ENCODE assay signal across 1 cellular context in genomic region chr19:18279266-18279515, GRCh38.
A peak's percentile ranks its signal among the peaks of the same experiment; 100 is the strongest.
TF ChIP-seq lines count a peak whose summit lies in the region.

No MANE protein-coding gene starts in this region.

TF ChIP-seq in K562, 482 proteins besides CTCF, POLR2A, EP300 and RAD21:
- TF ChIP-seq ZBTB7A (IDR thresholded peaks at IDR 0.05; ENCODE audit: borderline replicate concordance, control insufficient read depth, low read depth, low read length), result no peak
- no peak; a peak in 1 of 4 replicates for TF ChIP-seq TBL1XR1 (IDR thresholded peaks at IDR 0.05; ENCODE audit: low read length in 2 of 2)
- TF ChIP-seq HDAC1 (IDR thresholded peaks at IDR 0.05), result no peak
- no peak for TF ChIP-seq NFRKB (IDR thresholded peaks at IDR 0.05; ENCODE audit: low read depth)
- no peak for TF ChIP-seq NR2C2 (CRISPR knock-in tag; IDR thresholded peaks at IDR 0.05)
- 0 out of 2 replicates have a peak, but pooled peaks have one; percentile 33 for TF ChIP-seq NR2C2 (tag; IDR thresholded peaks at IDR 0.05)
- peak; percentile 60; the same call in 1 of the 2 replicates for TF ChIP-seq MTA1 (IDR thresholded peaks at IDR 0.05; ENCODE audit: borderline replicate concordance)
- no peak for TF ChIP-seq STAG1 (CRISPR knock-in tag; IDR thresholded peaks at IDR 0.05; ENCODE audit: borderline replicate concordance)
- no peak for TF ChIP-seq MAFK (IDR thresholded peaks at IDR 0.05; ENCODE audit: low read length)
- no peak for TF ChIP-seq SFPQ (IDR thresholded peaks at IDR 0.05; ENCODE audit: low read depth, low read length)
- TF ChIP-seq LEF1 (IDR thresholded peaks at IDR 0.05), result peak; percentile 29; the same call in 1 of the 2 replicates
- TF ChIP-seq ZNF121 (CRISPR knock-in tag; conservative IDR thresholded peaks at IDR 0.05), result peak; percentile 60; the same call in 1 of the 2 replicates
- TF ChIP-seq HLTF (IDR thresholded peaks at IDR 0.05), result no peak
- no peak for TF ChIP-seq DDX20 (tag; IDR thresholded peaks at IDR 0.05; ENCODE audit: low read depth)
- TF ChIP-seq KAT7 (CRISPR knock-in tag; IDR thresholded peaks at IDR 0.05; ENCODE audit: borderline replicate concordance), result 0 out of 2 replicates have a peak, but pooled peaks have one; percentile 17
- TF ChIP-seq SIN3A (IDR thresholded peaks at IDR 0.05; ENCODE audit: borderline replicate concordance in 2 of 2, control insufficient read depth in 1 of 2, low read depth in 2 of 2, low read length in 2 of 2), result 0 out of 4 replicates have a peak, but pooled peaks of 1 of the 2 experiments have one; percentile 52
- no peak for TF ChIP-seq RBM34 (IDR thresholded peaks at IDR 0.05; ENCODE audit: borderline replicate concordance, insufficient read depth, low read length)
- TF ChIP-seq HOXB6 (CRISPR knock-in tag; IDR thresholded peaks at IDR 0.05; ENCODE audit: borderline replicate concordance), result no peak
- TF ChIP-seq BMI1 (IDR thresholded peaks at IDR 0.05; ENCODE audit: low read length), result no peak
- 0 out of 2 replicates have a peak, but pooled peaks have one; percentile 0 for TF ChIP-seq ZBTB9 (CRISPR knock-in tag; IDR thresholded peaks at IDR 0.05)
- TF ChIP-seq HDAC2 (IDR thresholded peaks at IDR 0.05), result no peak; the same call in 1 of the 2 replicates
- no peak for TF ChIP-seq ZNF41 (CRISPR knock-in tag; conservative IDR thresholded peaks at IDR 0.05)
- no peak for TF ChIP-seq BCLAF1 (IDR thresholded peaks at IDR 0.05; ENCODE audit: borderline replicate concordance in 1 of 2, control insufficient read depth in 1 of 2, low read depth in 2 of 2, low read length in 1 of 2)
- no peak for TF ChIP-seq ZNF280A (IDR thresholded peaks at IDR 0.05; ENCODE audit: low read depth, partially characterized antibody)
- no peak for TF ChIP-seq CTCFL (IDR thresholded peaks at IDR 0.05; ENCODE audit: borderline replicate concordance, insufficient read depth, low read depth, low read length, poor library complexity, severe bottlenecking)
- TF ChIP-seq RCOR1 (IDR thresholded peaks at IDR 0.05; ENCODE audit: borderline replicate concordance in 1 of 2, low read depth in 2 of 2, low read length in 2 of 2), result no peak
- TF ChIP-seq NCOR1 (IDR thresholded peaks at IDR 0.05), result no peak
- no peak for TF ChIP-seq HNRNPL (IDR thresholded peaks at IDR 0.05; ENCODE audit: low read depth, low read length)
- 0 out of 2 replicates have a peak, but pooled peaks have one; percentile 76 for TF ChIP-seq ESRRB (CRISPR knock-in tag; IDR thresholded peaks at IDR 0.05; ENCODE audit: borderline replicate concordance)
- TF ChIP-seq ZNF140 (CRISPR knock-in tag; IDR thresholded peaks at IDR 0.05), result no peak
- TF ChIP-seq ZNF212 (CRISPR knock-in tag; IDR thresholded peaks at IDR 0.05), result no peak
- TF ChIP-seq NCOA2 (IDR thresholded peaks at IDR 0.05; ENCODE audit: partially characterized antibody in 2 of 2), result no peak
- no peak for TF ChIP-seq ATF1 (CRISPR knock-in tag; IDR thresholded peaks at IDR 0.05)
- TF ChIP-seq ATF1 (tag; IDR thresholded peaks at IDR 0.05), result no peak; the same call in 1 of the 2 replicates
- TF ChIP-seq RBFOX2 (IDR thresholded peaks at IDR 0.05; ENCODE audit: low read depth, low read length), result no peak
- no peak for TF ChIP-seq HSF4 (CRISPR knock-in tag; IDR thresholded peaks at IDR 0.05; ENCODE audit: borderline replicate concordance)
- no peak for TF ChIP-seq RBM14 (IDR thresholded peaks at IDR 0.05; ENCODE audit: borderline replicate concordance, insufficient read depth, low read depth, low read length)
- TF ChIP-seq SMARCC2 (IDR thresholded peaks at IDR 0.05; ENCODE audit: low read depth), result no peak
- no peak for TF ChIP-seq PKNOX1 (IDR thresholded peaks at IDR 0.05)
- TF ChIP-seq ZNF561 (CRISPR knock-in tag; conservative IDR thresholded peaks at IDR 0.05), result no peak
- TF ChIP-seq XRCC5 (IDR thresholded peaks at IDR 0.05; ENCODE audit: low read depth, low read length), result no peak
- TF ChIP-seq FOXM1 (IDR thresholded peaks at IDR 0.05; ENCODE audit: low read depth), result no peak
- no peak for TF ChIP-seq FOXM1 (CRISPR knock-in tag; IDR thresholded peaks at IDR 0.05; ENCODE audit: low read depth)
- TF ChIP-seq PRDM10 (IDR thresholded peaks at IDR 0.05; ENCODE audit: partially characterized antibody), result no peak
- no peak for TF ChIP-seq TSC22D4 (tag; IDR thresholded peaks at IDR 0.05)
- TF ChIP-seq NFXL1 (CRISPR knock-in tag; IDR thresholded peaks at IDR 0.05), result 0 out of 2 replicates have a peak, but pooled peaks have one; percentile 17
- TF ChIP-seq NRF1 (conservative IDR thresholded peaks at IDR 0.05 in 1 of 2, IDR thresholded peaks at IDR 0.05 in 1 of 2), result 0 out of 4 replicates have a peak, but pooled peaks of 1 of the 2 experiments have one; percentile 41
- TF ChIP-seq MAZ (CRISPR knock-in tag; conservative IDR thresholded peaks at IDR 0.05 in 1 of 2, IDR thresholded peaks at IDR 0.05 in 1 of 2), result no peak
- TF ChIP-seq SP1 (CRISPR knock-in tag; IDR thresholded peaks at IDR 0.05), result no peak
- 0 out of 2 replicates have a peak, but pooled peaks have one; percentile 8 for TF ChIP-seq KDM2B (CRISPR knock-in tag; IDR thresholded peaks at IDR 0.05)
- TF ChIP-seq ZNF644 (tag; IDR thresholded peaks at IDR 0.05; ENCODE audit: low read depth), result no peak
- no peak for TF ChIP-seq TEAD1 (CRISPR knock-in tag; IDR thresholded peaks at IDR 0.05)
- no peak for TF ChIP-seq ZFP30 (CRISPR knock-in tag; IDR thresholded peaks at IDR 0.05; ENCODE audit: borderline replicate concordance)
- TF ChIP-seq ARID2 (IDR thresholded peaks at IDR 0.05), result no peak
